Comparison of ENCODE assay signal across 8 cellular contexts in genomic region chr16:85437161-85438052, GRCh38.
DNase-seq lines count a peak whose midpoint lies in the region; TF ChIP-seq lines count a peak whose summit lies in the region.

No MANE protein-coding gene starts in this region.

- no peaks in the 10 kb centered on the region for H3K36me3 Mint-ChIP-seq in Calu3 (ENCODE audit: insufficient read depth, unreplicated experiment)
- H3K36me3 Mint-ChIP-seq in activated T-cell treated with anti-CD3 and anti-CD28 coated beads, Interleukin-2, amount 50 U/mL, for 24 hours (ENCODE audit: low read depth): no peaks in the 10 kb centered on the region

- H3K9me2 ChIP-seq in neural cell (ENCODE audit: insufficient read depth, low read length): no peaks in the 10 kb centered on the region

- no peak for TF ChIP-seq EP300 in neural cell (conservative IDR thresholded peaks at IDR 0.05; ENCODE audit: poor library complexity, severe bottlenecking)

- TF ChIP-seq CTCF in Calu3 (IDR thresholded peaks at IDR 0.05; ENCODE audit: unreplicated experiment) (no peak), coronary artery (IDR thresholded peaks at IDR 0.05) (no peak), neural cell (IDR thresholded peaks at IDR 0.05; ENCODE audit: poor library complexity, severe bottlenecking) (no peak)

- no peak overlapping the region for H3K4me3 Mint-ChIP-seq in Calu3 (ENCODE audit: low read depth, unreplicated experiment)
- no peak overlapping the region for H3K4me3 Mint-ChIP-seq in activated T-cell treated with anti-CD3 and anti-CD28 coated beads, Interleukin-2, amount 50 U/mL, for 24 hours

- CTCF ChIA-PET in Calu3 (lab: Charles Lee): interaction anchor here (1.1 to 2.1 kb wide), 4 partner anchors 9 to 23 kb away, joined by 3 to 7 read pairs (median 4); no protein-coding TSS in a partner anchor

- no peaks in the 10 kb centered on the region for H4K20me1 ChIP-seq in neural cell (ENCODE audit: insufficient read depth)

- H3K27me3 Mint-ChIP-seq in Calu3 (ENCODE audit: unreplicated experiment): peaks cover 75% of the 10 kb centered on the region
- H3K27me3 Mint-ChIP-seq in activated T-cell treated with anti-CD3 and anti-CD28 coated beads, Interleukin-2, amount 50 U/mL, for 24 hours: no peaks in the 10 kb centered on the region

- peak overlapping the region; percentile 48 for H3K9ac ChIP-seq in neural cell (ENCODE audit: low read length)

- H2AFZ ChIP-seq in neural cell (ENCODE audit: low read depth, low read length): no peak overlapping the region

- peak overlapping the region; percentile 4 to 71 for H3K27ac ChIP-seq in coronary artery
- no peak overlapping the region for H3K27ac ChIP-seq in neural cell (ENCODE audit: low read length)

- no TSS peak for BruUV-seq in Calu3 (replicated peaks; lab: Mats Ljungman, UMichigan)

- H3K9me3 Mint-ChIP-seq in Calu3 (ENCODE audit: low read depth, unreplicated experiment): no peaks in the 10 kb centered on the region
- H3K9me3 Mint-ChIP-seq in activated T-cell treated with anti-CD3 and anti-CD28 coated beads, Interleukin-2, amount 50 U/mL, for 24 hours: no peaks in the 10 kb centered on the region

- H3K27ac Mint-ChIP-seq in Calu3 (ENCODE audit: unreplicated experiment): no peak overlapping the region
- no peak overlapping the region for H3K27ac Mint-ChIP-seq in activated T-cell treated with anti-CD3 and anti-CD28 coated beads, Interleukin-2, amount 50 U/mL, for 24 hours

- H3K9me3 ChIP-seq in neural cell (ENCODE audit: low read length): no peaks in the 10 kb centered on the region

- H3K27me3 ChIP-seq in neural cell (ENCODE audit: insufficient read depth, low read depth, low read length): no peaks in the 10 kb centered on the region

- DNase-seq in Calu3 (peak; percentile 48), NCI-H146 (lab: John Stamatoyannopoulos, UW) (peak; percentile 93), coronary artery (ENCODE audit: low spot score) (no peak), H4 (ENCODE audit: low spot score) (no peak), inferior parietal cortex (ENCODE audit: extremely low spot score) (no peak)
- DNase-seq in central memory CD4-positive, alpha-beta T cell: no peak
- no peak for DNase-seq in activated T-cell treated with anti-CD3 and anti-CD28 coated beads, Interleukin-2, amount 50 U/mL, for 24 hours

- H3K36me3 ChIP-seq in neural cell (ENCODE audit: insufficient read depth, low read length): no peaks in the 10 kb centered on the region

- H3K4me1 Mint-ChIP-seq in Calu3 (ENCODE audit: low read depth, unreplicated experiment): peaks cover 9% of the 10 kb centered on the region
- H3K4me1 Mint-ChIP-seq in activated T-cell treated with anti-CD3 and anti-CD28 coated beads, Interleukin-2, amount 50 U/mL, for 24 hours (ENCODE audit: low read depth): no peaks in the 10 kb centered on the region

- peak overlapping the region; percentile 30 for H3K4me2 ChIP-seq in neural cell (ENCODE audit: low read length)

- no peak for TF ChIP-seq RAD21 in neural cell (conservative IDR thresholded peaks at IDR 0.05)

- no peaks in the 10 kb centered on the region for H3K79me2 ChIP-seq in neural cell (replicated peaks; ENCODE audit: insufficient read depth, low read length)

- no peaks in the 10 kb centered on the region for H3F3A ChIP-seq in neural cell (ENCODE audit: insufficient read depth, low read length, poor library complexity, severe bottlenecking)

- peak overlapping the region; percentile 31 for H3K4me3 ChIP-seq in coronary artery
- peak overlapping the region; percentile 7 for H3K4me3 ChIP-seq in neural cell (ENCODE audit: low read length)

- intact Hi-C loops in Calu3 (cut with micrococcal nuclease; ENCODE audit: unreplicated experiment): no loop called here

TF ChIP-seq in neural cell, 6 proteins besides CTCF, POLR2A, EP300 and RAD21:
- TF ChIP-seq MXI1 (conservative IDR thresholded peaks at IDR 0.05; ENCODE audit: poor library complexity, severe bottlenecking) (no peak), EZH2 (IDR thresholded peaks at IDR 0.05; ENCODE audit: borderline replicate concordance, insufficient read depth, low read length, poor library complexity, severe bottlenecking) (no peak), SMC3 (conservative IDR thresholded peaks at IDR 0.05; ENCODE audit: poor library complexity) (no peak), TAF1 (IDR thresholded peaks at IDR 0.05; ENCODE audit: low read depth) (no peak), REST (IDR thresholded peaks at IDR 0.05; ENCODE audit: borderline replicate concordance) (no peak), POLR2AphosphoS5 (IDR thresholded peaks at IDR 0.05) (no peak)

Comparison
In these comparisons a context has a peak if more than half of its experiments do, and no peak if none do; other contexts are left out.
1. DNase-seq: peak in Calu3 (single experiment) and NCI-H146 (single experiment); none in coronary artery (single experiment), H4 (single experiment), central memory CD4-positive, alpha-beta T cell (single experiment), inferior parietal cortex (single experiment) and activated T-cell treated with anti-CD3 and anti-CD28 coated beads, Interleukin-2, amount 50 U/mL, for 24 hours (single experiment).